Comparison of ENCODE assay signal across 19 cellular contexts in genomic region chr1:57590978-57591377, GRCh38.
"Had no signal": no experiment of that assay in that cellular context is flagged by ENCODE, and none has a peak within 500 bp of the region (broad histone marks: within the 10 kb centered on the region; RNA-seq: fewer than 3 reads in every experiment).

No MANE protein-coding gene starts in this region.

- DNase-seq: activated CD4-positive, alpha-beta T cell treated with anti-CD3 and anti-CD28 coated beads, Interleukin-2, amount 10 ng/mL, durations not matched to agents 24 days and 14 days; activated CD4-positive, CD25-positive, alpha-beta regulatory T cell; activated CD8-positive, alpha-beta memory T cell treated with anti-CD3 and anti-CD28 coated beads, Interleukin-2, amount 50 U/mL, for 4 hours; activated CD8-positive, alpha-beta T cell treated with anti-CD3 and anti-CD28 coated beads, Interleukin-2, amount 10 ng/mL, durations not matched to agents 7 days and 5 days; activated naive CD8-positive, alpha-beta T cell treated with anti-CD3 and anti-CD28 coated beads for 36 hours; activated T-cell treated with anti-CD3 and anti-CD28 coated beads, Interleukin-2, amount 50 U/mL, for 72 hours; amygdala; foreskin fibroblast; glutamatergic neuron; left ventricle myocardium inferior; natural killer cell; posterior cingulate gyrus; stimulated activated CD4-positive, alpha-beta T cell treated with anti-CD3 and anti-CD28 coated beads, Interleukin-2, amount 100 ng/mL, for 48 hours; thyroid gland had no signal

- H3K4me1 ChIP-seq: left ventricle myocardium inferior, thyroid gland had no signal

- H3K27ac ChIP-seq: coronary artery, left ventricle myocardium inferior, neutrophil, thyroid gland had no signal

- H3K27me3 ChIP-seq: neutrophil, thyroid gland had no signal

- H3K36me3 ChIP-seq: left ventricle myocardium inferior, neutrophil, thyroid gland had no signal

- FAIRE-seq: islet of Langerhans, TTC549 had no signal

- ATAC-seq: activated CD8-positive, alpha-beta T cell treated with anti-CD3 and anti-CD28 coated beads, Interleukin-2, amount 10 ng/mL, durations not matched to agents 7 days and 5 days; activated T-cell treated with anti-CD3 and anti-CD28 coated beads, Interleukin-2, amount 50 U/mL, for 72 hours; natural killer cell; stimulated activated memory B cell treated with anti-CD40 and anti-IgM and Interleukin-4, amounts not matched to agents 10 μg/mL and 1 μg/mL and 100 μg/mL, for 72 hours had no signal

- H3K9me3 ChIP-seq: left ventricle myocardium inferior, neutrophil, thyroid gland had no signal

- H3K4me3 ChIP-seq: coronary artery, left ventricle myocardium inferior, thyroid gland had no signal
